28 cellular contexts compared by ENCODE assay signal in genomic region chr1:71853391-71853790, GRCh38.
"Had no signal": no experiment of that assay in that cellular context is flagged by ENCODE, and none has a peak within 500 bp of the region (broad histone marks: within the 10 kb centered on the region; RNA-seq: fewer than 3 reads in every experiment).

No MANE protein-coding gene starts in this region.

- H3K9me3 ChIP-seq: body of pancreas, esophagus squamous epithelium, gastroesophageal sphincter had no signal

- H3K9me3 Mint-ChIP-seq: activated CD4-positive, alpha-beta T cell treated with anti-CD3 and anti-CD28 coated beads, Interleukin-2, amount 10 ng/mL, durations not matched to agents 7 days and 5 days; activated T-cell treated with anti-CD3 and anti-CD28 coated beads, Interleukin-2, amount 50 U/mL, for 24 hours had no signal

- H3K4me1 Mint-ChIP-seq: activated CD4-positive, alpha-beta memory T cell treated with anti-CD3 and anti-CD28 coated beads, Interleukin-2, amount 10 ng/mL, durations not matched to agents 7 days and 5 days; activated CD4-positive, alpha-beta T cell treated with anti-CD3 and anti-CD28 coated beads, Interleukin-2, amount 10 ng/mL, durations not matched to agents 7 days and 5 days had no signal

- H3K4me3 ChIP-seq: body of pancreas, esophagus squamous epithelium, gastroesophageal sphincter, heart right ventricle, hepatocyte had no signal

- H3K27ac ChIP-seq: body of pancreas, epithelial cell of prostate, esophagus squamous epithelium, gastroesophageal sphincter, heart right ventricle, hepatocyte had no signal

- H3K27me3 Mint-ChIP-seq: activated CD4-positive, alpha-beta memory T cell treated with anti-CD3 and anti-CD28 coated beads, Interleukin-2, amount 10 ng/mL, durations not matched to agents 7 days and 5 days; activated CD4-positive, alpha-beta T cell treated with anti-CD3 and anti-CD28 coated beads, Interleukin-2, amount 10 ng/mL, durations not matched to agents 7 days and 5 days; activated naive CD8-positive, alpha-beta T cell; activated T-cell treated with anti-CD3 and anti-CD28 coated beads, Interleukin-2, amount 50 U/mL, for 24 hours had no signal

- H3K4me1 ChIP-seq: body of pancreas, esophagus squamous epithelium, heart right ventricle had no signal

- H3K4me3 Mint-ChIP-seq: activated CD4-positive, alpha-beta memory T cell treated with anti-CD3 and anti-CD28 coated beads, Interleukin-2, amount 10 ng/mL, durations not matched to agents 7 days and 5 days; activated CD4-positive, alpha-beta T cell treated with anti-CD3 and anti-CD28 coated beads, Interleukin-2, amount 10 ng/mL, durations not matched to agents 7 days and 5 days; activated naive CD8-positive, alpha-beta T cell; activated T-cell treated with anti-CD3 and anti-CD28 coated beads, Interleukin-2, amount 50 U/mL, for 24 hours; activated T-cell treated with anti-CD3 and anti-CD28 coated beads, Interleukin-2, amount 50 U/mL, for 72 hours had no signal

- H3K36me3 ChIP-seq: esophagus squamous epithelium, gastroesophageal sphincter, heart right ventricle had no signal

- DNase-seq: activated CD4-positive, alpha-beta memory T cell treated with anti-CD3 and anti-CD28 coated beads, Interleukin-2, amount 10 ng/mL, durations not matched to agents 7 days and 5 days; activated CD4-positive, alpha-beta T cell treated with anti-CD3 and anti-CD28 coated beads for 1 hour; activated CD4-positive, alpha-beta T cell treated with anti-CD3 and anti-CD28 coated beads for 4 hours; activated CD4-positive, alpha-beta T cell treated with anti-CD3 and anti-CD28 coated beads, Interleukin-2, amount 10 ng/mL, durations not matched to agents 7 days and 5 days; activated CD4-positive, alpha-beta T cell treated with anti-CD3 and anti-CD28 coated beads, Interleukin-2, amount 50 U/mL, for 4 hours; activated CD4-positive, CD25-positive, alpha-beta regulatory T cell; activated CD8-positive, alpha-beta memory T cell treated with anti-CD3 and anti-CD28 coated beads, Interleukin-2, amount 50 U/mL, for 48 hours; activated gamma-delta T cell treated with Interleukin-2 at 50 U/mL for 16 hours; activated naive CD4-positive, alpha-beta T cell treated with anti-CD3 and anti-CD28 coated beads, Interleukin-2, amount 50 U/mL, for 16 hours; activated naive CD4-positive, alpha-beta T cell treated with Interleukin-2 at 50 U/mL for 16 hours; activated T-cell treated with anti-CD3 and anti-CD28 coated beads for 4 hours; activated T-cell treated with anti-CD3 and anti-CD28 coated beads, Interleukin-2, amount 50 U/mL, for 24 hours; activated T-cell treated with anti-CD3 and anti-CD28 coated beads, Interleukin-2, amount 50 U/mL, for 72 hours; amniotic stem cell; aorta; body of pancreas; caudate nucleus; cortex of kidney; dermis blood vessel endothelial cell; effector CD4-positive, alpha-beta T cell; esophagus squamous epithelium; foreskin melanocyte; heart right ventricle; T-helper 2 cell had no signal

- H3K4me2 ChIP-seq: hepatocyte had no signal

- H2AFZ ChIP-seq: hepatocyte had no signal

- H3K27ac Mint-ChIP-seq: activated CD4-positive, alpha-beta memory T cell treated with anti-CD3 and anti-CD28 coated beads, Interleukin-2, amount 10 ng/mL, durations not matched to agents 7 days and 5 days; activated CD4-positive, alpha-beta T cell treated with anti-CD3 and anti-CD28 coated beads, Interleukin-2, amount 10 ng/mL, durations not matched to agents 7 days and 5 days; activated naive CD8-positive, alpha-beta T cell; activated T-cell treated with anti-CD3 and anti-CD28 coated beads, Interleukin-2, amount 50 U/mL, for 24 hours; activated T-cell treated with anti-CD3 and anti-CD28 coated beads, Interleukin-2, amount 50 U/mL, for 72 hours had no signal

- H3K27me3 ChIP-seq: body of pancreas, esophagus squamous epithelium, gastroesophageal sphincter, heart right ventricle, hepatocyte had no signal

- H3K36me3 Mint-ChIP-seq: activated naive CD8-positive, alpha-beta T cell had no signal

- ATAC-seq: activated T-cell treated with anti-CD3 and anti-CD28 coated beads, Interleukin-2, amount 50 U/mL, for 72 hours; body of pancreas; gastroesophageal sphincter; heart right ventricle had no signal
